In the genomic region with DNA sequence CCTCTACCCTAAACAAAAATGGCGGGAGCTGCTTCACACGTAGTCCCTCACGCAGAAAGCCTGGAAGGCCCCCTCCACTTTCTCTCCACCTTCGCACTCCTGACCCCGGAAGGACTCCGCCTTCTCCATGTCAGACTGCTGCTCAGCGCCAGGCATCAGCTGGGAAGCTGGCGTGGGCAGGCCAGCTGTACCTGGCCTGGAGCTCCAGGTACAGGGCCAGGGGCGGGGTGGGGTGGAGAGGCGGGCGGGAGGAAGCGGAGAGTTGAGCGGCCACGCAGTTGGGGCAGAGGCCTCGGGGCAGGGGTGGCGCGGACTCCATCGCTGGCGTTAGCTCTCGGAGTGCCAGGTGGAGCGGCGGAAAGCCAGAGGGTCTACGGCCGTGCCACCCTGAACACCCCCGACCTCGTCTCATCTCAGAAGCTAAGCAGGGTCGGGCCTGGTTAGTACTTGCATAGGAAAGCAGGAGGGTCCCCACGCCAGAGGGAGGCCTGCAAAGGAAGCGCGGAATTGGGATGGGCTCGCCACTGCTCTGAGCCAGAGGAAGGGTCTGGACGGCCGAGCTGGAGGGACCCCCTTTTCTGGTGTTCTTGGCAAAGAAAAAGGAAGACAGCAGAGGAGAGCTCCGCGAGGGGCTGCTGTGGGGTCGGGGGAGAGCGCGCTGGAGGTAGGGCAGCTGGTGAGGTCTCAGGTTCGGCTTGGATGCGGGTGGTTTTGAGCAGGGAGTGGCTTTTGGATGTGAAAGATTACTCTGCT, we compare ENCODE assay signal across 8 cellular contexts. TPM values are rescaled to one million over a fixed set of nuclear protein-coding genes. Genes with fewer than 3 reads are reported as not detected.
DNase-seq lines count a peak whose midpoint lies in the region; ATAC-seq and TF ChIP-seq lines count a peak whose summit lies in the region.

A gene with protein sequence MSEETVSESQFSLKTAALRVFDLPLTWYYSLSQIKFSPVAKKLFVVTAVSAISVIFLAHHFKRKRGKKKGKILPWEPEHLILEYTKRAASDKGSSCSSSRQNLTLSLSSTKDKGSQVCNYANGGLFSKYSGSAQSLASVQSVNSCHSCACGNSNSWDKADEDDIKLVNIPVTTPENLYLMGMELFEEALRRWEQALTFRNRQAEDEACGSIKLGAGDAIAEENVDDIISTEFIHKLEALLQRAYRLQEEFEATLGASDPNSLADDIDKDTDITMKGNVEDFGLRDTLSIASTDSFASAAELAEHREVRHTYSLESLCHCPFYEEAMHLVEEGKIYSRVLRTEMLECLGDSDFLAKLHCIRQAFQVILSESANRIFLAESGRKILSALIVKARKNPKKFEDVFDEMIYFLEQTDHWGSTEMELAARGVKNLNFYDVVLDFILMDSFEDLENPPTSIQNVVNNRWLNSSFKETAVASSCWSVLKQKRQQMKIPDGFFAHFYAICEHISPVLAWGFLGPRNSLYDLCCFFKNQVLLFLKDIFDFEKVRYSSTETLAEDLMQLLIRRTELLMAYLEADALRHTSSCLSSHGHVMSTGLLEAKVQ (plus strand): TSS at position 121 of the 753 bp plus-strand sequence. CDS start 3,604 bp downstream, outside the sequence.

- peak within 1 kb of the TSS; percentile 75 for H3K9ac ChIP-seq in OCI-LY3 (ENCODE audit: low read length)

- peak within 1 kb of the TSS; percentile 99 for H3K4me3 ChIP-seq in OCI-LY3 (ENCODE audit: low read length)
- H3K4me3 ChIP-seq in epithelial cell of esophagus (ENCODE audit: low read length), result peak within 1 kb of the TSS; percentile 75
- peak within 1 kb of the TSS; percentile 75 for H3K4me3 ChIP-seq in mononuclear cell (ENCODE audit: low read length)

- peak within 1 kb of the TSS; percentile 95 for H3K4me2 ChIP-seq in OCI-LY3 (ENCODE audit: low read length)

- DNase-seq in DMS 273 treated with DMSO at 0.1 percent for 48 hours (lab: John Stamatoyannopoulos, UW) (peak; percentile 75), HuH-7.5 (ENCODE audit: low spot score) (peak; percentile 71), activated T-cell treated with anti-CD3 and anti-CD28 coated beads for 1 hour (ENCODE audit: low read depth) (peak; percentile 77), epithelial cell of esophagus (ENCODE audit: low read depth) (peak; percentile 93)
- peak; percentile 62 to 75 for DNase-seq in stimulated activated CD8-positive, alpha-beta memory T cell treated with anti-CD3 and anti-CD28 coated beads, Interleukin-2, amount 100 ng/mL, for 48 hours (ENCODE audit: low read depth in 2 of 2)

- no peaks in the 10 kb centered on the region for H4K20me1 ChIP-seq in OCI-LY3 (ENCODE audit: insufficient read depth, low read length)

- H3K27ac ChIP-seq in OCI-LY3 (ENCODE audit: low read length), result no peak within 1 kb of the TSS

- ATAC-seq in GM21528 (IDR thresholded peaks at IDR 0.05; ENCODE audit: low FRiP score, unreplicated experiment), result peak; percentile 94

- peaks cover 18% of the 10 kb centered on the region for H3K27me3 ChIP-seq in OCI-LY3 (ENCODE audit: low read depth, low read length)
- no peaks in the 10 kb centered on the region for H3K27me3 ChIP-seq in mononuclear cell (ENCODE audit: insufficient read depth, low read length)

- TF ChIP-seq CTCF in OCI-LY3 (IDR thresholded peaks at IDR 0.05; ENCODE audit: low read depth, low read length), result no peak
- no peak for TF ChIP-seq CTCF in epithelial cell of esophagus (IDR thresholded peaks at IDR 0.05; ENCODE audit: insufficient read depth, low read depth, low read length, missing control alignments)

- H3K9me3 ChIP-seq in OCI-LY3 (ENCODE audit: insufficient read depth, low read length), result no peaks in the 10 kb centered on the region
- H3K9me3 ChIP-seq in mononuclear cell (ENCODE audit: low read depth, low read length), result no peaks in the 10 kb centered on the region

- peaks cover 17% of the 10 kb centered on the region for H3K79me2 ChIP-seq in OCI-LY3 (ENCODE audit: low read length)

- peak within 1 kb of the TSS; percentile 98 for H2AFZ ChIP-seq in OCI-LY3 (ENCODE audit: low read depth, low read length)

- peaks cover 3% of the 10 kb centered on the region for H3K36me3 ChIP-seq in OCI-LY3 (replicated peaks; ENCODE audit: low read depth, low read length)

- H3K4me1 ChIP-seq in OCI-LY3 (ENCODE audit: low read length) (peaks cover 8% of the 10 kb centered on the region), mononuclear cell (ENCODE audit: insufficient read depth, low read length) (peaks cover 16% of the 10 kb centered on the region)

RNA-seq across cellular contexts. Expression of the gene that starts here (rescaled TPM):
- total RNA-seq in mononuclear cell, result 20.7 TPM
